ENCODE assay signal across 18 cellular contexts in the genomic region with DNA sequence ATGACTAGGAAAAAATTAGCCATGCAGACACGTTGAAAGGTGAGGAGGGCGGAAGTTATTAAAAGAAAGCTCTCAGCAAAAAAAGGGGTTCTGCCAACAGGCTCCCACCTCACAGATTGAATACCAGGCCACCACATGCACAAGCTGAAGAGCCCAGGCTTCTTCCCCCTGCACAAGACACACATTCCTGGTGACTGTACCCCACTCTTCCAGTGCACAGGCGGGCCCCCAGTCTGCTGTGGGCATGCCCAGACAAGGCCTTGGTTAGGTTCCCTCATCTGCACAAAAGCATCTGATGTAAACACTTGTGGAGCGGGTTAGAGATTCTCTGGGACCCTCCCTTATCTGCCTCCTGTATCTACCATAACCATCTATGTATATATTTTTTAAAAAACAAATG.
"Had no signal": no experiment of that assay in that cellular context is flagged by ENCODE, and none has a peak within 500 bp of the region (broad histone marks: within the 10 kb centered on the region; RNA-seq: fewer than 3 reads in every experiment).

No MANE protein-coding gene starts in this region.

- H3K27ac Mint-ChIP-seq: activated B cell treated with CpG ODN at 0.5 μM for 24 hours; immature natural killer cell; naive thymus-derived CD4-positive, alpha-beta T cell; stimulated activated naive B cell treated with anti-CD40 and anti-IgM and Interleukin-4, amounts not matched to agents 10 μg/mL and 1 μg/mL and 100 μg/mL, for 72 hours had no signal

- H3K27me3 Mint-ChIP-seq: activated B cell treated with CpG ODN at 0.5 μM for 24 hours; naive thymus-derived CD4-positive, alpha-beta T cell; stimulated activated naive B cell treated with anti-CD40 and anti-IgM and Interleukin-4, amounts not matched to agents 10 μg/mL and 1 μg/mL and 100 μg/mL, for 72 hours had no signal

- H3K4me3 Mint-ChIP-seq: activated B cell treated with CpG ODN at 0.5 μM for 24 hours; immature natural killer cell; naive thymus-derived CD4-positive, alpha-beta T cell; stimulated activated naive B cell treated with anti-CD40 and anti-IgM and Interleukin-4, amounts not matched to agents 10 μg/mL and 1 μg/mL and 100 μg/mL, for 72 hours had no signal

- ATAC-seq: left colon; lower lobe of right lung; naive thymus-derived CD4-positive, alpha-beta T cell; stimulated activated naive B cell treated with anti-CD40 and anti-IgM and Interleukin-4, amounts not matched to agents 10 μg/mL and 1 μg/mL and 100 μg/mL, for 72 hours had no signal

- H3K27me3 ChIP-seq: neutrophil, thyroid gland, vagina had no signal

- H3K9me3 ChIP-seq: neutrophil, thyroid gland had no signal

- H3K27ac ChIP-seq: coronary artery, lower lobe of right lung, neutrophil, thyroid gland, vagina had no signal

- H3K4me1 ChIP-seq: lower lobe of right lung, thyroid gland, vagina had no signal

- H3K4me3 ChIP-seq: coronary artery, lower lobe of right lung, thyroid gland, vagina had no signal

- DNase-seq: activated B cell treated with CpG ODN at 0.5 μM for 24 hours; activated CD4-positive, alpha-beta T cell treated with anti-CD3 and anti-CD28 coated beads for 48 hours; activated CD8-positive, alpha-beta memory T cell treated with anti-CD3 and anti-CD28 coated beads for 24 hours; central memory CD4-positive, alpha-beta T cell; head of caudate nucleus; immature natural killer cell; left colon; lower lobe of right lung; naive thymus-derived CD4-positive, alpha-beta T cell; retina; stimulated activated CD4-positive, alpha-beta T cell treated with anti-CD3 and anti-CD28 coated beads, Interleukin-15, amount 100 ng/mL, for 24 hours; stimulated activated CD4-positive, alpha-beta T cell treated with anti-CD3 and anti-CD28 coated beads, Interleukin-4, amount 100 ng/mL, for 1 hour; stimulated activated naive B cell treated with anti-CD40 and anti-IgM and Interleukin-4, amounts not matched to agents 10 μg/mL and 1 μg/mL and 100 μg/mL, for 72 hours; T-helper 2 cell; thyroid gland had no signal

- H3K4me1 Mint-ChIP-seq: activated B cell treated with CpG ODN at 0.5 μM for 24 hours; stimulated activated naive B cell treated with anti-CD40 and anti-IgM and Interleukin-4, amounts not matched to agents 10 μg/mL and 1 μg/mL and 100 μg/mL, for 72 hours had no signal

- H3K36me3 ChIP-seq: lower lobe of right lung, thyroid gland, vagina had no signal
